38 cellular contexts compared by ENCODE assay signal in the genomic region with DNA sequence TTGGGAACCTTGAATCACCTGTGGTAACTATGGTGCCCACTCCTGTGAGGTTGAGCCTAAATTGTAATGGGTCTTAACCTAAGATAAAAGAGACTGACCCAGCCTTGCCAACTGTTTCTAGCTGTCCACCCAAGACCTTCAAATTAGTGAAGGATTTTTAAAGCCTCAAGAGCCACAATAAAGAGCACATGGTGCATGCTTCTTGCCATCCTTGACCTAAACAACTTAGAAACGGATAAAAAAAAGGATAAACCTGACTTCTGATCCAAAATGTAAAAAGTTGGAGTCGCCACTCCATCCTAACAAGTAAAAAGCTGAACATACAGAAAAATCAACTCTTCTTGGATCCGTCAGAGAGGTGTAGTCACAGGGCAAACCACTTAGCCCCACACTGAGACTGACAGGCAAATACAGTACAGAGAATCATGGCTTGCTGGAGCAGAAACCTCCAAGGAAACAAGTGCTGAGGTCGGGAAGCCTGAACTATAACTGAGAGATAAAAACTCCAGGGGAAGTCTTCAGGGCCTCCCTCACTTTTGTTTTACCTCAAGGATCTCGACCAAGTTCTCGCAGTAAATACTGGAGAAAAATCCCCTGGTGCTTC. TPM values are rescaled to one million over a fixed set of nuclear protein-coding genes. Genes with fewer than 3 reads are reported as not detected.
"Had no signal": no experiment of that assay in that cellular context is flagged by ENCODE, and none has a peak within 500 bp of the region (broad histone marks: within the 10 kb centered on the region; RNA-seq: fewer than 3 reads in every experiment).

No MANE protein-coding gene starts in this region.

- H3K36me3 ChIP-seq: ascending aorta, breast epithelium, cardiac muscle cell, colonic mucosa, esophagus squamous epithelium, gastroesophageal sphincter had no signal

- H3K36me3 Mint-ChIP-seq: activated naive CD4-positive, alpha-beta T cell treated with anti-CD3 and anti-CD28 coated beads, Interleukin-2, amount 10 ng/mL, durations not matched to agents 7 days and 5 days; activated naive CD4-positive, alpha-beta T cell treated with anti-CD3 and anti-CD28 coated beads, Interleukin-2, amount 50 U/mL, for 72 hours; brain; WTC11 had no signal

- H3K9me3 Mint-ChIP-seq: activated CD4-positive, alpha-beta memory T cell treated with anti-CD3 and anti-CD28 coated beads, Interleukin-2, amount 10 ng/mL, durations not matched to agents 7 days and 5 days; activated CD4-positive, alpha-beta T cell treated with anti-CD3 and anti-CD28 coated beads, Interleukin-2, amount 10 ng/mL, durations not matched to agents 7 days and 5 days; activated naive CD4-positive, alpha-beta T cell treated with anti-CD3 and anti-CD28 coated beads, Interleukin-2, amount 10 ng/mL, durations not matched to agents 7 days and 5 days; activated naive CD8-positive, alpha-beta T cell treated with anti-CD3 and anti-CD28 coated beads, Interleukin-2, amount 10 ng/mL, durations not matched to agents 7 days and 5 days; activated T-cell treated with anti-CD3 and anti-CD28 coated beads, Interleukin-2, amount 50 U/mL, for 72 hours; brain; T-helper 2 cell treated with Interferon-gamma antibody and Interleukin-4, amounts not matched to agents 5 μg/mL and 100 μg/mL, for 36 hours; WTC11 had no signal

- H3K4me3 Mint-ChIP-seq: activated CD4-positive, alpha-beta memory T cell treated with anti-CD3 and anti-CD28 coated beads, Interleukin-2, amount 10 ng/mL, durations not matched to agents 7 days and 5 days; activated CD4-positive, alpha-beta T cell treated with anti-CD3 and anti-CD28 coated beads, Interleukin-2, amount 10 ng/mL, durations not matched to agents 7 days and 5 days; activated naive CD4-positive, alpha-beta T cell treated with anti-CD3 and anti-CD28 coated beads, Interleukin-2, amount 10 ng/mL, durations not matched to agents 7 days and 5 days; activated naive CD8-positive, alpha-beta T cell treated with anti-CD3 and anti-CD28 coated beads, Interleukin-2, amount 10 ng/mL, durations not matched to agents 7 days and 5 days; activated T-cell treated with anti-CD3 and anti-CD28 coated beads, Interleukin-2, amount 50 U/mL, for 24 hours; activated T-cell treated with anti-CD3 and anti-CD28 coated beads, Interleukin-2, amount 50 U/mL, for 72 hours; brain; T-helper 17 cell; T-helper 2 cell treated with Interferon-gamma antibody and Interleukin-4, amounts not matched to agents 5 μg/mL and 100 μg/mL, for 36 hours; WTC11 had no signal

- H3K27me3 Mint-ChIP-seq: activated CD4-positive, alpha-beta T cell treated with anti-CD3 and anti-CD28 coated beads, Interleukin-2, amount 10 ng/mL, durations not matched to agents 7 days and 5 days; activated T-cell treated with anti-CD3 and anti-CD28 coated beads, Interleukin-2, amount 50 U/mL, for 24 hours; T-helper 17 cell had no signal

- H3K4me3 ChIP-seq: ascending aorta, breast epithelium, cardiac muscle cell, colonic mucosa, esophagus squamous epithelium, gastroesophageal sphincter had no signal

- H3K27ac Mint-ChIP-seq: activated CD4-positive, alpha-beta memory T cell treated with anti-CD3 and anti-CD28 coated beads, Interleukin-2, amount 10 ng/mL, durations not matched to agents 7 days and 5 days; activated CD4-positive, alpha-beta T cell treated with anti-CD3 and anti-CD28 coated beads, Interleukin-2, amount 10 ng/mL, durations not matched to agents 7 days and 5 days; activated naive CD4-positive, alpha-beta T cell treated with anti-CD3 and anti-CD28 coated beads, Interleukin-2, amount 10 ng/mL, durations not matched to agents 7 days and 5 days; activated naive CD8-positive, alpha-beta T cell treated with anti-CD3 and anti-CD28 coated beads, Interleukin-2, amount 10 ng/mL, durations not matched to agents 7 days and 5 days; activated T-cell treated with anti-CD3 and anti-CD28 coated beads, Interleukin-2, amount 50 U/mL, for 24 hours; activated T-cell treated with anti-CD3 and anti-CD28 coated beads, Interleukin-2, amount 50 U/mL, for 72 hours; brain; T-helper 2 cell treated with Interferon-gamma antibody and Interleukin-4, amounts not matched to agents 5 μg/mL and 100 μg/mL, for 36 hours; WTC11 had no signal

- DNase-seq: activated CD4-positive, alpha-beta memory T cell treated with anti-CD3 and anti-CD28 coated beads, Interleukin-2, amount 10 ng/mL, durations not matched to agents 7 days and 5 days; activated CD4-positive, alpha-beta T cell treated with anti-CD3 and anti-CD28 coated beads for 1 hour; activated CD4-positive, alpha-beta T cell treated with anti-CD3 and anti-CD28 coated beads for 4 hours; activated CD4-positive, alpha-beta T cell treated with anti-CD3 and anti-CD28 coated beads, Interleukin-2, amount 10 ng/mL, durations not matched to agents 7 days and 5 days; activated CD4-positive, alpha-beta T cell treated with anti-CD3 and anti-CD28 coated beads, Interleukin-2, amount 50 U/mL, for 4 hours; activated CD8-positive, alpha-beta memory T cell treated with anti-CD3 and anti-CD28 coated beads, Interleukin-2, amount 50 U/mL, for 48 hours; activated gamma-delta T cell; activated naive CD4-positive, alpha-beta T cell; activated naive CD4-positive, alpha-beta T cell treated with anti-CD3 and anti-CD28 coated beads, Interleukin-2, amount 10 ng/mL, durations not matched to agents 7 days and 5 days; activated naive CD8-positive, alpha-beta T cell treated with anti-CD3 and anti-CD28 coated beads, Interleukin-2, amount 10 ng/mL, durations not matched to agents 7 days and 5 days; activated T-cell treated with anti-CD3 and anti-CD28 coated beads for 4 hours; activated T-cell treated with anti-CD3 and anti-CD28 coated beads, Interleukin-2, amount 50 U/mL, for 24 hours; activated T-cell treated with anti-CD3 and anti-CD28 coated beads, Interleukin-2, amount 50 U/mL, for 72 hours; central memory CD4-positive, alpha-beta T cell; cerebellar nuclear complex; colonic mucosa; effector CD8-positive, alpha-beta T cell; esophagus squamous epithelium; foreskin melanocyte; T-helper 1 cell; T-helper 17 cell; T1000 had no signal

- H3K4me1 ChIP-seq: ascending aorta, breast epithelium, colonic mucosa, esophagus squamous epithelium, gastroesophageal sphincter had no signal

- H3K27ac ChIP-seq: ascending aorta, breast epithelium, cardiac muscle cell, colonic mucosa, epithelial cell of prostate, esophagus squamous epithelium, gastroesophageal sphincter, VCaP had no signal

- H3K9me3 ChIP-seq: ascending aorta, breast epithelium, colonic mucosa, esophagus squamous epithelium, gastroesophageal sphincter had no signal

- FAIRE-seq: endometrium, endothelial cell of umbilical vein had no signal

- H3K4me1 Mint-ChIP-seq: activated CD4-positive, alpha-beta memory T cell treated with anti-CD3 and anti-CD28 coated beads, Interleukin-2, amount 10 ng/mL, durations not matched to agents 7 days and 5 days; activated CD4-positive, alpha-beta T cell treated with anti-CD3 and anti-CD28 coated beads, Interleukin-2, amount 10 ng/mL, durations not matched to agents 7 days and 5 days; brain; WTC11 had no signal

- H3K27me3 ChIP-seq: ascending aorta, breast epithelium, cardiac muscle cell, colonic mucosa had no signal

- ATAC-seq: activated naive CD4-positive, alpha-beta T cell treated with anti-CD3 and anti-CD28 coated beads, Interleukin-2, amount 50 U/mL, for 72 hours; activated T-cell treated with anti-CD3 and anti-CD28 coated beads, Interleukin-2, amount 50 U/mL, for 72 hours; gastroesophageal sphincter; T-helper 17 cell; WTC11 had no signal

RNA-seq across cellular contexts. Expression of a gene that starts 16.4 kb away (rescaled TPM):
- total RNA-seq: breast epithelium, cardiac muscle cell, colonic mucosa, dermis microvascular lymphatic vessel endothelial cell, endothelial cell of umbilical vein, esophagus squamous epithelium, fibroblast of lung, fibroblast of villous mesenchyme, T-helper 17 cell, WTC11 had no signal
- polyA plus RNA-seq: cardiac muscle cell, endothelial cell of umbilical vein, esophagus, fibroblast of lung had no signal

RNA-seq across cellular contexts. Expression of a gene that starts 23.7 kb away (rescaled TPM):
- total RNA-seq: ascending aorta, dermis microvascular lymphatic vessel endothelial cell, endothelial cell of umbilical vein, fibroblast of lung had no signal
- polyA plus RNA-seq: cardiac muscle cell, fibroblast of lung had no signal
